In genomic region chr10:87505366-87506113, GRCh38 we compare ENCODE assay signal across 8 cellular contexts. TPM values are rescaled to one million over a fixed set of nuclear protein-coding genes. Genes with fewer than 3 reads are reported as not detected.
A peak's percentile ranks its signal among the peaks of the same experiment; 100 is the strongest.
DNase-seq lines count a peak whose midpoint lies in the region; ATAC-seq, FAIRE-seq and TF ChIP-seq lines count a peak whose summit lies in the region.

No MANE protein-coding gene starts in this region.

- TF ChIP-seq POLR2A in GM12891 (IDR thresholded peaks at IDR 0.05; ENCODE audit: low read depth, low read length): no peak

- peak; percentile 90 for FAIRE-seq in GM12891 (lab: Jason Lieb, UNC)

- DNase-seq in 8988T (peak; percentile 54), GM12891 (ENCODE audit: insufficient read length, low spot score) (peak; percentile 30), NCI-H146 (lab: John Stamatoyannopoulos, UW) (peak; percentile 79), lung microvascular endothelial cell (ENCODE audit: low read depth in 2 of 2) (peak; percentile 74 to 77)
- DNase-seq in activated CD4-positive, alpha-beta T cell treated with anti-CD3 and anti-CD28 coated beads, Interleukin-2, amount 50 U/mL, for 4 hours: peak; percentile 16 to 23
- DNase-seq in effector CD4-positive, alpha-beta T cell: peak; percentile 14
- peak; percentile 5 for DNase-seq in stimulated activated CD8-positive, alpha-beta memory T cell treated with anti-CD3 and anti-CD28 coated beads, Interleukin-12 subunit alpha, Interleukin-12 subunit beta, amount 100 ng/mL, for 24 hours (ENCODE audit: extremely low read depth)

- peak; percentile 55 for ATAC-seq in HG02798 (IDR thresholded peaks at IDR 0.05; ENCODE audit: poor library complexity, unreplicated experiment)

TF ChIP-seq in GM12891, 5 proteins besides CTCF, POLR2A, EP300 and RAD21:
- TF ChIP-seq POLR2AphosphoS5 (IDR thresholded peaks at IDR 0.05; ENCODE audit: low read depth, low read length) (no peak), SPI1 (IDR thresholded peaks at IDR 0.05; ENCODE audit: low read depth, low read length) (no peak), PAX5 (IDR thresholded peaks at IDR 0.05; ENCODE audit: insufficient read depth, low read length, severe bottlenecking) (no peak), TAF1 (IDR thresholded peaks at IDR 0.05; ENCODE audit: low read depth, low read length) (no peak), POU2F2 (IDR thresholded peaks at IDR 0.05; ENCODE audit: low read depth, low read length) (no peak)

RNA-seq across cellular contexts. Expression of gene MINPP1, which starts 0.8 kb away (rescaled TPM):
- 5.6 TPM for polyA plus RNA-seq in GM12891 (2012; ENCODE audit: low read depth, missing spikeins)
- total RNA-seq in lung microvascular endothelial cell: 12.9 and 17.3 TPM in 2 replicates

Comparison
In these comparisons a context has a peak if more than half of its experiments do, and no peak if none do; other contexts are left out.
1. Peak in every context shown above with its lines: DNase-seq and ATAC-seq.
2. DNase-seq: peak in every context shown above with its lines; median percentile 79 in NCI-H146; 76 in lung microvascular endothelial cell; 54 in 8988T; 30 in GM12891; 20 in activated CD4-positive, alpha-beta T cell treated with anti-CD3 and anti-CD28 coated beads, Interleukin-2, amount 50 U/mL, for 4 hours; 14 in effector CD4-positive, alpha-beta T cell; 5 in stimulated activated CD8-positive, alpha-beta memory T cell treated with anti-CD3 and anti-CD28 coated beads, Interleukin-12 subunit alpha, Interleukin-12 subunit beta, amount 100 ng/mL, for 24 hours.